Comparison of ENCODE assay signal across 29 cellular contexts in the genomic region with DNA sequence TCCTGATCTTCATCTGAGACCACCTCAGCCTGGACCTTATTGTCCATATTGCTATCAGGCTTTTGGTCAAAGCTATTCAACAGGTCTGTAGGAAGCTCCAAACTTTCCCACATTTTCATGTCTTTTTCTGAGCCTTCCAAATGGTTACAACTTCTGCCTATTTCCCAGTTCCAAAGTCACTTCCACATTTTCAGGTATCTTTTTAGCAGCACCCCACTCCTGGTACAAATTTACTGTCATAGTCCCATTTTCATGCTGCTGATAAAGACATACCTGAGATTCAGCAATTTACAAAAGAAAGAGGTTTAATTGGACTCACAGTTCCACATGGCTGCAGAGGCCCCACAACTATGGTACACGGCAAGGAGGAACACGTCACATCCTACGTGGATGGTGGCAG.
"Had no signal": no experiment of that assay in that cellular context is flagged by ENCODE, and none has a peak within 500 bp of the region (broad histone marks: within the 10 kb centered on the region; RNA-seq: fewer than 3 reads in every experiment).

No MANE protein-coding gene starts in this region.

- H3K79me2 ChIP-seq: hepatocyte, parathyroid adenoma had no signal

- ATAC-seq: left colon; left lung; lower lobe of right lung; naive thymus-derived CD8-positive, alpha-beta T cell; psoas muscle; sciatic nerve; stimulated activated naive B cell treated with anti-CD40 and anti-IgM and Interleukin-4, amounts not matched to agents 10 μg/mL and 1 μg/mL and 100 μg/mL, for 72 hours; stimulated activated naive CD8-positive, alpha-beta T cell treated with anti-CD3 and anti-CD28 coated beads, Interleukin-15, Interleukin-2, amounts not matched to agents 100 U/mL and 50 U/mL, for 24 hours had no signal

- H3K4me1 Mint-ChIP-seq: naive thymus-derived CD8-positive, alpha-beta T cell; stimulated activated naive B cell treated with anti-CD40 and anti-IgM and Interleukin-4, amounts not matched to agents 10 μg/mL and 1 μg/mL and 100 μg/mL, for 72 hours had no signal

- H3K4me3 ChIP-seq: hepatocyte, left lung, lower lobe of right lung, psoas muscle, right atrium auricular region, skin epidermis, stomach, testis, thyroid gland, transverse colon, upper lobe of left lung, vagina had no signal

- H3K4me2 ChIP-seq: hepatocyte had no signal

- H3K4me1 ChIP-seq: left lung, lower lobe of right lung, parathyroid adenoma, psoas muscle, right atrium auricular region, stomach, testis, thyroid gland, transverse colon, upper lobe of left lung, vagina had no signal

- H3K27me3 ChIP-seq: hepatocyte, left lung, neutrophil, right atrium auricular region, stomach, testis, thyroid gland, transverse colon, upper lobe of left lung, vagina had no signal

- DNase-seq: kidney; left colon; lower lobe of right lung; mammary epithelial cell; mesenchymal stem cell; naive thymus-derived CD8-positive, alpha-beta T cell; occipital lobe; psoas muscle; stimulated activated CD4-positive, alpha-beta T cell treated with anti-CD3 and anti-CD28 coated beads, Interleukin-12 subunit alpha, Interleukin-12 subunit beta, amount 100 ng/mL, for 4 hours; stimulated activated CD4-positive, alpha-beta T cell treated with anti-CD3 and anti-CD28 coated beads, Interleukin-15, amount 100 ng/mL, for 24 hours; stimulated activated CD4-positive, alpha-beta T cell treated with anti-CD3 and anti-CD28 coated beads, Interleukin-2, amount 100 ng/mL, for 24 hours; stimulated activated CD4-positive, alpha-beta T cell treated with anti-CD3 and anti-CD28 coated beads, Interleukin-4, amount 100 ng/mL, for 1 hour; stimulated activated naive B cell treated with anti-CD40 and anti-IgM and Interleukin-4, amounts not matched to agents 10 μg/mL and 1 μg/mL and 100 μg/mL, for 72 hours; stimulated activated naive CD8-positive, alpha-beta T cell treated with anti-CD3 and anti-CD28 coated beads, Interleukin-15, Interleukin-2, amounts not matched to agents 100 U/mL and 50 U/mL, for 24 hours; stomach; testis; thyroid gland; transverse colon; upper lobe of left lung had no signal

- H3K27me3 Mint-ChIP-seq: naive thymus-derived CD8-positive, alpha-beta T cell; stimulated activated naive B cell treated with anti-CD40 and anti-IgM and Interleukin-4, amounts not matched to agents 10 μg/mL and 1 μg/mL and 100 μg/mL, for 72 hours had no signal

- H3K27ac Mint-ChIP-seq: naive thymus-derived CD8-positive, alpha-beta T cell; nephron; stimulated activated naive B cell treated with anti-CD40 and anti-IgM and Interleukin-4, amounts not matched to agents 10 μg/mL and 1 μg/mL and 100 μg/mL, for 72 hours had no signal

- H3K4me3 Mint-ChIP-seq: naive thymus-derived CD8-positive, alpha-beta T cell; nephron; neural crest cell; stimulated activated naive B cell treated with anti-CD40 and anti-IgM and Interleukin-4, amounts not matched to agents 10 μg/mL and 1 μg/mL and 100 μg/mL, for 72 hours had no signal

- H2AFZ ChIP-seq: hepatocyte, parathyroid adenoma had no signal

- H3K27ac ChIP-seq: hepatocyte, left lung, lower lobe of right lung, neutrophil, parathyroid adenoma, psoas muscle, right atrium auricular region, skin epidermis, stomach, testis, thyroid gland, transverse colon, upper lobe of left lung, vagina had no signal

- H3K36me3 Mint-ChIP-seq: stimulated activated naive B cell treated with anti-CD40 and anti-IgM and Interleukin-4, amounts not matched to agents 10 μg/mL and 1 μg/mL and 100 μg/mL, for 72 hours had no signal

- H3K36me3 ChIP-seq: left lung, lower lobe of right lung, neutrophil, right atrium auricular region, stomach, thyroid gland, transverse colon, upper lobe of left lung, vagina had no signal
